8 cellular contexts compared by ENCODE assay signal in genomic region chr9:9790216-9790872, GRCh38.
DNase-seq lines count a peak whose midpoint lies in the region; ATAC-seq and TF ChIP-seq lines count a peak whose summit lies in the region.

No MANE protein-coding gene starts in this region.

- H3F3A ChIP-seq in neural cell (ENCODE audit: insufficient read depth, low read length, poor library complexity, severe bottlenecking): no peaks in the 10 kb centered on the region

- ATAC-seq in GM19324 (IDR thresholded peaks at IDR 0.05; ENCODE audit: low FRiP score, unreplicated experiment) (peak; percentile 74), HG03439 (IDR thresholded peaks at IDR 0.05; ENCODE audit: unreplicated experiment) (peak; percentile 93), GM21717 (IDR thresholded peaks at IDR 0.05; ENCODE audit: unreplicated experiment) (no peak)

- TF ChIP-seq CTCF in endodermal cell (conservative IDR thresholded peaks at IDR 0.05): peak; percentile 91
- peak; percentile 85 for TF ChIP-seq CTCF in neural cell (IDR thresholded peaks at IDR 0.05; ENCODE audit: poor library complexity, severe bottlenecking)

- TF ChIP-seq RAD21 in neural cell (conservative IDR thresholded peaks at IDR 0.05): peak; percentile 91

- no peaks in the 10 kb centered on the region for H3K36me3 Mint-ChIP-seq in endodermal cell (ENCODE audit: low read depth)

- H3K4me3 ChIP-seq in endodermal cell (ENCODE audit: low read length) (no peak overlapping the region), neural cell (ENCODE audit: low read length) (no peak overlapping the region)

- no peak overlapping the region for H3K27ac Mint-ChIP-seq in endodermal cell

- peak; percentile 82 for DNase-seq in DMS53 treated with DMSO at 0.1 percent for 48 hours (lab: John Stamatoyannopoulos, UW; ENCODE audit: unreplicated experiment)
- DNase-seq in NCI-H69 (lab: John Stamatoyannopoulos, UW): peak; percentile 90
- peak; percentile 65 for DNase-seq in endodermal cell
- DNase-seq in activated T-cell treated with anti-CD3 and anti-CD28 coated beads for 4 hours: no peak

- H3K4me2 ChIP-seq in neural cell (ENCODE audit: low read length): no peak overlapping the region

- H3K4me3 Mint-ChIP-seq in endodermal cell: no peak overlapping the region

- no peaks in the 10 kb centered on the region for H3K9me2 ChIP-seq in neural cell (ENCODE audit: insufficient read depth, low read length)

- H3K27me3 ChIP-seq in endodermal cell (ENCODE audit: control insufficient read depth, insufficient read depth, low read length, poor library complexity, severe bottlenecking) (no peaks in the 10 kb centered on the region), neural cell (ENCODE audit: insufficient read depth, low read depth, low read length) (no peaks in the 10 kb centered on the region)

- no peaks in the 10 kb centered on the region for H3K9me3 Mint-ChIP-seq in endodermal cell

- H3K36me3 ChIP-seq in endodermal cell (ENCODE audit: control insufficient read depth, insufficient read depth, low read length) (no peaks in the 10 kb centered on the region), neural cell (ENCODE audit: insufficient read depth, low read length) (no peaks in the 10 kb centered on the region)

- H3K4me1 Mint-ChIP-seq in endodermal cell: peaks cover 3% of the 10 kb centered on the region

- TF ChIP-seq EP300 in neural cell (conservative IDR thresholded peaks at IDR 0.05; ENCODE audit: poor library complexity, severe bottlenecking): peak; percentile 70

- no peaks in the 10 kb centered on the region for H3K9me3 ChIP-seq in endodermal cell (ENCODE audit: control insufficient read depth, low read length)
- no peaks in the 10 kb centered on the region for H3K9me3 ChIP-seq in neural cell (ENCODE audit: low read length)

- H4K20me1 ChIP-seq in neural cell (ENCODE audit: insufficient read depth): no peaks in the 10 kb centered on the region

- H2AFZ ChIP-seq in neural cell (ENCODE audit: low read depth, low read length): no peak overlapping the region

- H3K9ac ChIP-seq in endodermal cell (ENCODE audit: extremely low read depth, low read length, poor library complexity, severe bottlenecking): no peak overlapping the region
- no peak overlapping the region for H3K9ac ChIP-seq in neural cell (ENCODE audit: low read length)

- no peaks in the 10 kb centered on the region for H3K4me1 ChIP-seq in endodermal cell (ENCODE audit: control insufficient read depth, insufficient read depth, low read length)

- no peak overlapping the region for H3K27ac ChIP-seq in endodermal cell (ENCODE audit: low read depth, low read length)
- no peak overlapping the region for H3K27ac ChIP-seq in neural cell (ENCODE audit: low read length)

- WGBS in endodermal cell (ENCODE audit: insufficient coverage in 1 of 2, insufficient read length in 1 of 2), 2 experiments: 37% methylated on average over 1 of the region's 1 CpG; no CpG with 5 or more reads in 1 of the 2 experiments

- no peaks in the 10 kb centered on the region for H3K79me2 ChIP-seq in neural cell (replicated peaks; ENCODE audit: insufficient read depth, low read length)

- H3K27me3 Mint-ChIP-seq in endodermal cell (ENCODE audit: insufficient read depth): no peaks in the 10 kb centered on the region

TF ChIP-seq in neural cell, 6 proteins besides CTCF, POLR2A, EP300 and RAD21:
- no peak for TF ChIP-seq EZH2 (IDR thresholded peaks at IDR 0.05; ENCODE audit: borderline replicate concordance, insufficient read depth, low read length, poor library complexity, severe bottlenecking)
- TF ChIP-seq SMC3 (conservative IDR thresholded peaks at IDR 0.05; ENCODE audit: poor library complexity): peak; percentile 86
